8 cellular contexts compared by ENCODE assay signal in the genomic region with DNA sequence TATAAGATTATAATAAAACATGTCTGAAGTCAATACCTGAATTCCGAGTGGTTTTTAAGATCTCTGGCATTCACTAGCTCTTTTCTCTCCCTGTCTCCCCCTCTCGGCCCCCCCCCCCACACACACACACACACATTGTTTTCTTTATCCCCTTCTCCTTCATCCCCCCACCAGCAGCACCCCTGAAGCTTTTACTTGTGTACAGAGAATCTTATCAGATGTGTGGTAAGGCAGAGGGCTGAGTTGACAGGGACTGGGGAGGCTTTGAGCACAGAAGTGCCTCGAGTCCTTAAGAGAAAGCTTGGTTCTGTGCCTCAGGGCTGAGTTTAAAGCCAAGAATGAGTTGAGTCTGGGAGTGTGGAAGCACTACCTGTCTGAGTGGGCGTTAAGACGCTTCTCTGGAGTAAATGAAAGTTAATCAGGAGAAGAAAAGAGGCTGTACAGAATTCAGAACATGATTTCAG. TPM values are rescaled to one million over a fixed set of nuclear protein-coding genes. Genes with fewer than 3 reads are reported as not detected.
A peak's percentile ranks its signal among the peaks of the same experiment; 100 is the strongest.
DNase-seq lines count a peak whose midpoint lies in the region; FAIRE-seq and TF ChIP-seq lines count a peak whose summit lies in the region.

No MANE protein-coding gene starts in this region.

- intact Hi-C loops in dorsolateral prefrontal cortex (cut with DNase I), result loop anchor here (2.0 to 10.0 kb wide), 3 partner anchors 160 to 1567 kb away; no protein-coding TSS in a partner anchor

- H3K4me3 ChIP-seq in BJ (ENCODE audit: low read depth, low read length) (peak overlapping the region; percentile 94), HFF-Myc (replicated peaks; ENCODE audit: low read depth, low read length) (peak overlapping the region; percentile 44), dorsolateral prefrontal cortex (peak overlapping the region; percentile 48 to 93 (median 79)), muscle layer of duodenum (ENCODE audit: low read depth in 1 of 2, low read length in 2 of 2) (peak overlapping the region; percentile 92 to 99)

- H3K27me3 ChIP-seq in BJ (ENCODE audit: control insufficient read depth, insufficient read depth, low read length) (no peaks in the 10 kb centered on the region), dorsolateral prefrontal cortex (peaks cover 0 to 12% (median 0%) of the 10 kb centered on the region in 45 donors), muscle layer of duodenum (ENCODE audit: low read depth, low read length) (no peaks in the 10 kb centered on the region)

- peak overlapping the region in 53 of 59 donors; percentile 2 to 96 (median 84) for H3K27ac ChIP-seq in dorsolateral prefrontal cortex
- H3K27ac ChIP-seq in muscle layer of duodenum (ENCODE audit: low read length), result peak overlapping the region; percentile 76
- no peak overlapping the region for H3K27ac ChIP-seq in RWPE1

- TF ChIP-seq CTCF in BJ (IDR thresholded peaks at IDR 0.05; ENCODE audit: insufficient read depth, low read depth, low read length) (no peak), HFF-Myc (IDR thresholded peaks at IDR 0.05; ENCODE audit: low read depth, low read length, missing control alignments) (no peak), dorsolateral prefrontal cortex (IDR thresholded peaks at IDR 0.05 in 54 of 56, conservative IDR thresholded peaks at IDR 0.05 in 2 of 56; ENCODE audit: low read depth in 1 of 56, partially characterized antibody in 56 of 56) (no peak), RWPE1 (conservative IDR thresholded peaks at IDR 0.05; ENCODE audit: low read depth) (no peak)

- FAIRE-seq in urothelium cell line (lab: Jason Lieb, UNC), result no peak

- POLR2A ChIA-PET in BJ (lab: Charles Lee) (interaction anchor here (0.6 to 0.7 kb wide), 4 partner anchors 20 to 1003 kb away, joined by 3 to 11 read pairs (median 4); no protein-coding TSS in a partner anchor), RWPE1 (lab: Yijun Ruan, JAX; ENCODE audit: low non-redundant PET) (no interaction called here)

- DNase-seq in BJ (ENCODE audit: low read depth) (no peak), HFF-Myc (ENCODE audit: extremely low read depth, low read depth) (no peak), UCSD-AML1 (lab: John Stamatoyannopoulos, UW; ENCODE audit: unreplicated experiment) (peak; percentile 48), dorsolateral prefrontal cortex (peak in 1 of 10 donors; percentile 18), SW 1271 (lab: John Stamatoyannopoulos, UW) (no peak), RWPE1 (ENCODE audit: low spot score) (no peak), urothelium cell line (ENCODE audit: low spot score) (no peak)

- no peaks in the 10 kb centered on the region for H3K9me3 ChIP-seq in muscle layer of duodenum (ENCODE audit: control insufficient read depth in 1 of 2, low read length in 2 of 2)

- H3K36me3 ChIP-seq in BJ (ENCODE audit: control insufficient read depth, insufficient read depth, low read length) (no peaks in the 10 kb centered on the region), muscle layer of duodenum (ENCODE audit: control insufficient read depth in 1 of 2, insufficient read depth in 2 of 2, low read length in 2 of 2) (no peaks in the 10 kb centered on the region)

- peaks cover 0 to 14% of the 10 kb centered on the region in 2 donors for H3K4me1 ChIP-seq in muscle layer of duodenum (ENCODE audit: control insufficient read depth in 1 of 2, insufficient read depth in 2 of 2, low read length in 2 of 2)

- CTCF ChIA-PET in BJ (lab: Yijun Ruan, JAX), result interaction anchor here (1.6 kb wide), 1 partner anchor 1257 kb away, joined by 11 read pairs; no protein-coding TSS in a partner anchor
- CTCF ChIA-PET in RWPE1 (lab: Yijun Ruan, JAX), result interaction anchor here (0.5 to 0.7 kb wide), 2 partner anchors 162 to 1257 kb away, joined by 3 to 5 read pairs; no protein-coding TSS in a partner anchor

RNA-seq across cellular contexts. Expression of gene ID2, which starts 2.6 kb away (rescaled TPM):
- polyA plus RNA-seq in BJ (2011; rRNA removed), result 196 and 242 TPM in 2 replicates
- polyA minus RNA-seq in BJ (2011; rRNA and poly(A)+ RNA removed), result 65.9 and 131 TPM in 2 replicates
- total RNA-seq in dorsolateral prefrontal cortex, result 100 to 1,000 TPM in 103 of 120 experiments, 10 to 100 TPM in 17; 73.4 to 233 (median 124) TPM

Comparison
In these comparisons a context has a peak if more than half of its experiments do, and no peak if none do; other contexts are left out.
1. H3K4me3 ChIP-seq: peak in every context shown above with its lines; median percentile 96 in muscle layer of duodenum; 94 in BJ; 79 in dorsolateral prefrontal cortex; 44 in HFF-Myc.